ENCODE assay signal across 1 cellular context in the genomic region with DNA sequence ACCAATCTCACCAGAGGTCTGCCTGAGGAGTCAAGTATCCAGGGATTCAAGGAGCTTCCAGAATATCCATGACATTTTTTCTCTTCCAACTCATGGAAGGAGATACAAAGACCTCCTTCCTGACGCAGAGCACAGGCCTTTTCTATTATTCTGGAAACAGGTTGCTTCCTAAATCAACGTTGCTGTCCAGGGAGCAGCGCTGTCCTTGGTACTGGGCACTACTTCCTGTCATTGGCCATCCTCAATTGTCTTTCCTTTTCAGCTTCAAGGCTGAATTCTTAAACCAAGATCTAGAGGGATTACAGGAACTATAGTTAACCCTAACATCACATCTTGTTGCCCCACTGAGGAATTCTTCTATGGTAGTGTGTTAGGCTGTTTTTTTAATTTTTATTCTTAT.
TF ChIP-seq lines count a peak whose summit lies in the region.

No MANE protein-coding gene starts in this region.

TF ChIP-seq in endothelial cell of umbilical vein, 7 proteins besides CTCF, POLR2A, EP300 and RAD21:
- TF ChIP-seq JUN (IDR thresholded peaks at IDR 0.05; ENCODE audit: borderline replicate concordance, insufficient read depth, insufficient read length, low read depth): no peak
- TF ChIP-seq FOS (IDR thresholded peaks at IDR 0.05; ENCODE audit: borderline replicate concordance, insufficient read depth, low read length): no peak
- TF ChIP-seq, protein P1, sequence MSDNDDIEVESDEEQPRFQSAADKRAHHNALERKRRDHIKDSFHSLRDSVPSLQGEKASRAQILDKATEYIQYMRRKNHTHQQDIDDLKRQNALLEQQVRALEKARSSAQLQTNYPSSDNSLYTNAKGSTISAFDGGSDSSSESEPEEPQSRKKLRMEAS (IDR thresholded peaks at IDR 0.05; ENCODE audit: insufficient read depth, insufficient read length): no peak
- no peak for TF ChIP-seq POLR2AphosphoS5 (IDR thresholded peaks at IDR 0.05; ENCODE audit: insufficient read depth, low read depth, low read length)
- TF ChIP-seq GATA2 (IDR thresholded peaks at IDR 0.05; ENCODE audit: insufficient read depth, insufficient read length, low read depth, low read length): no peak
- TF ChIP-seq EZH2 (IDR thresholded peaks at IDR 0.05; ENCODE audit: borderline replicate concordance, low read depth, low read length, severe bottlenecking): no peak
- no peak for TF ChIP-seq MYC (IDR thresholded peaks at IDR 0.05; ENCODE audit: low read depth, low read length)
